1 cellular context compared by ENCODE assay signal in genomic region chr1:37553598-37553926, GRCh38.
TF ChIP-seq lines count a peak whose summit lies in the region.

No MANE protein-coding gene starts in this region.

TF ChIP-seq in H1, 55 proteins besides CTCF, POLR2A, EP300 and RAD21:
- 0 out of 4 replicates have a peak, but pooled peaks of 1 of the 2 experiments have one; percentile 11 for TF ChIP-seq SIN3A (conservative IDR thresholded peaks at IDR 0.05 in 1 of 2, IDR thresholded peaks at IDR 0.05 in 1 of 2; ENCODE audit: low read depth in 1 of 2, low read length in 2 of 2)
- no peak for TF ChIP-seq CHD7 (IDR thresholded peaks at IDR 0.05; ENCODE audit: insufficient replicate concordance, low read length)
- no peak for TF ChIP-seq NRF1 (IDR thresholded peaks at IDR 0.05; ENCODE audit: low read depth, low read length)
- no peak for TF ChIP-seq SP2 (IDR thresholded peaks at IDR 0.05; ENCODE audit: low read length)
- no peak for TF ChIP-seq KDM4A (IDR thresholded peaks at IDR 0.05; ENCODE audit: low read depth, low read length, severe bottlenecking)
- TF ChIP-seq SP4 (IDR thresholded peaks at IDR 0.05; ENCODE audit: low read length) = no peak
- TF ChIP-seq MAFK (IDR thresholded peaks at IDR 0.05; ENCODE audit: low read depth, low read length) = no peak
- no peak for TF ChIP-seq USF2 (IDR thresholded peaks at IDR 0.05; ENCODE audit: low read length)
- no peak for TF ChIP-seq BCL11A (IDR thresholded peaks at IDR 0.05; ENCODE audit: low read depth in 2 of 2, low read length in 2 of 2)
TF ChIP-seq in H1: peak in this region for 1.
